ENCODE assay signal across 37 cellular contexts in the genomic region with DNA sequence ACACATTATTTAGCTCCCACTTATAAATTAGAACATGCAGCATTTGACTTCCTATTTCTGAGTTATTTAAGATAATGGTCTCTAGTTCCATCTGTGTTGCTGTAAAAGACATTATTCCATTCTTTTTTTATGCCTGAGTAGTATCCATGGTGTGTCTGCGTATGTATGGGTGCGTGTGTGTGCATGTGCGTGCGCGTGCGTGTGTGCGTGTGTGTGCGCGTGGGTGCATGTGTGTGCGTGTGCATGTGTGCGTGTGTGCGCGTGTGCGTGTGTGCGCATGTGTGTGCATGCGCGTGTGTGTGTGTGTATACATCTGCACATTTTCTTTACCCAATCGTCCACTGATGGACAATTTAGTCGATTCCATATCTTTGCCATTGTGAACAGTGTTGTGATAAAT.
DNase-seq lines count a peak whose midpoint lies in the region; ATAC-seq, FAIRE-seq and TF ChIP-seq lines count a peak whose summit lies in the region.
"Had no signal": no experiment of that assay in that cellular context is flagged by ENCODE, and none has a peak within 500 bp of the region (broad histone marks: within the 10 kb centered on the region; RNA-seq: fewer than 3 reads in every experiment).

No MANE protein-coding gene starts in this region.

- no peak overlapping the region for H3K18ac ChIP-seq in trophoblast cell (ENCODE audit: low read length)

- TF ChIP-seq CTCF in HEK293 (tag by site-specific recombination; IDR thresholded peaks at IDR 0.05) (no peak), GM12878 (IDR thresholded peaks at IDR 0.05 in 2 of 3, conservative IDR thresholded peaks at IDR 0.05 in 1 of 3; ENCODE audit: control insufficient read depth in 2 of 3, extremely low read depth in 1 of 3, insufficient read depth in 1 of 3, low read depth in 3 of 3, low read length in 3 of 3) (no peak), ascending aorta (IDR thresholded peaks at IDR 0.05) (no peak)

- H3K79me2 ChIP-seq in GM12878 (ENCODE audit: control insufficient read depth, insufficient read depth, low read length) (no peaks in the 10 kb centered on the region), trophoblast cell (ENCODE audit: control insufficient read depth, insufficient read depth, low read length, poor library complexity) (no peaks in the 10 kb centered on the region)

- RAD21 ChIA-PET in GM12878 (lab: Charles Lee; ENCODE audit: unreplicated experiment): no interaction called here

- TF ChIP-seq RAD21 in GM12878 (IDR thresholded peaks at IDR 0.05; ENCODE audit: insufficient read depth, low read depth, low read length): no peak

- H3K23ac ChIP-seq in trophoblast cell (ENCODE audit: low read length): no peak overlapping the region

- no peaks in the 10 kb centered on the region for H3K27me3 Mint-ChIP-seq in T-cell
- H3K27me3 Mint-ChIP-seq in activated naive CD8-positive, alpha-beta T cell treated with anti-CD3 and anti-CD28 coated beads, Interleukin-2, amount 50 U/mL, for 24 hours: no peaks in the 10 kb centered on the region
- H3K27me3 Mint-ChIP-seq: B cell; CD4-positive, alpha-beta memory T cell; CD4-positive, alpha-beta T cell; CD4-positive, CD25-positive, alpha-beta regulatory T cell had no signal

- no peak overlapping the region for H3K27ac ChIP-seq in HEK293 (ENCODE audit: extremely low read depth, low read depth, low read length)
- no peak overlapping the region for H3K27ac ChIP-seq in GM12878 (ENCODE audit: control insufficient read depth, insufficient read depth)
- no peak overlapping the region for H3K27ac ChIP-seq in trophoblast cell (ENCODE audit: low read depth, low read length)
- no peak overlapping the region for H3K27ac ChIP-seq in ascending aorta
- H3K27ac ChIP-seq: 22Rv1; A549; BLaER1; BLaER1 treated with 17β-estradiol and CSF1 and Interleukin-3, amounts not matched to agents 10 nM and 100 nM; C4-2B had no signal

- H4K8ac ChIP-seq in trophoblast cell (ENCODE audit: low read depth, low read length): no peak overlapping the region

- no peak for ATAC-seq in GM12878
- no peak for ATAC-seq in T-cell (replicated peaks in 1 of 4)
- ATAC-seq in activated naive CD8-positive, alpha-beta T cell treated with anti-CD3 and anti-CD28 coated beads, Interleukin-2, amount 50 U/mL, for 24 hours: no peak
- no peak for ATAC-seq in GM21529 (IDR thresholded peaks at IDR 0.05; ENCODE audit: unreplicated experiment)
- ATAC-seq: A549; CD8-positive, alpha-beta T cell had no signal

- intact Hi-C loops in GM12878 (cut with micrococcal nuclease; ENCODE audit: unreplicated experiment): no loop called here
- intact Hi-C loops in ascending aorta (cut with DNase I): no loop called here

- no peaks in the 10 kb centered on the region for H3K79me1 ChIP-seq in trophoblast cell (ENCODE audit: low read length)

- H3K4ac ChIP-seq in trophoblast cell (ENCODE audit: low read depth, low read length): no peak overlapping the region

- H3K36me3 ChIP-seq in HEK293 (ENCODE audit: control insufficient read depth in 2 of 2, insufficient read depth in 1 of 2, low read length in 2 of 2): no peaks in the 10 kb centered on the region
- no peaks in the 10 kb centered on the region for H3K36me3 ChIP-seq in GM12878 (ENCODE audit: control insufficient read depth in 2 of 2, insufficient read depth in 2 of 2, low read length in 1 of 2)
- no peaks in the 10 kb centered on the region for H3K36me3 ChIP-seq in trophoblast cell (ENCODE audit: control insufficient read depth in 1 of 2, insufficient read depth in 2 of 2, low read length in 2 of 2)
- H3K36me3 ChIP-seq in ascending aorta: no peaks in the 10 kb centered on the region
- H3K36me3 ChIP-seq: BE2C; BLaER1; BLaER1 treated with 17β-estradiol and CSF1 and Interleukin-3, amounts not matched to agents 10 nM and 100 nM had no signal

- H3K4me3 ChIP-seq in HEK293 (ENCODE audit: low read depth, low read length): no peak overlapping the region
- H3K4me3 ChIP-seq in GM12878: no peak overlapping the region
- H3K4me3 ChIP-seq in trophoblast cell (ENCODE audit: low read depth, low read length): no peak overlapping the region
- H3K4me3 ChIP-seq in ascending aorta: no peak overlapping the region
- H3K4me3 ChIP-seq: A549; BLaER1; BLaER1 treated with 17β-estradiol and CSF1 and Interleukin-3, amounts not matched to agents 10 nM and 100 nM had no signal

- H2AK5ac ChIP-seq in trophoblast cell (ENCODE audit: low read length): no peak overlapping the region

- no peak for TF ChIP-seq POLR2A in GM12878 (IDR thresholded peaks at IDR 0.05; ENCODE audit: low read depth, low read length)

- TF ChIP-seq EP300 in GM12878 (IDR thresholded peaks at IDR 0.05; ENCODE audit: borderline replicate concordance in 1 of 2, control insufficient read depth in 1 of 2, low read depth in 2 of 2, low read length in 2 of 2): no peak

- H2AFZ ChIP-seq in GM12878 (ENCODE audit: control insufficient read depth, low read depth, low read length) (no peak overlapping the region), trophoblast cell (ENCODE audit: insufficient read depth, low read length, poor library complexity) (no peak overlapping the region)

- H3K4me2 ChIP-seq in GM12878 (ENCODE audit: control insufficient read depth, insufficient read depth) (no peak overlapping the region), trophoblast cell (ENCODE audit: low read length) (no peak overlapping the region)
- H3K4me2 ChIP-seq: A549; BLaER1; BLaER1 treated with 17β-estradiol and CSF1 and Interleukin-3, amounts not matched to agents 10 nM and 100 nM had no signal

- no peaks in the 10 kb centered on the region for H3K4me1 Mint-ChIP-seq in T-cell
- H3K4me1 Mint-ChIP-seq in activated naive CD8-positive, alpha-beta T cell treated with anti-CD3 and anti-CD28 coated beads, Interleukin-2, amount 50 U/mL, for 24 hours: no peaks in the 10 kb centered on the region
- H3K4me1 Mint-ChIP-seq: B cell; CD14-positive monocyte; CD4-positive, alpha-beta memory T cell; CD4-positive, CD25-positive, alpha-beta regulatory T cell; CD8-positive, alpha-beta memory T cell had no signal

- POLR2A ChIA-PET in HEK293 (lab: Yijun Ruan, JAX): no interaction called here
- POLR2A ChIA-PET in GM12878 (lab: Charles Lee): no interaction called here
- POLR2A ChIA-PET in T-cell (lab: Charles Lee): no interaction called here

- no peaks in the 10 kb centered on the region for H3K27me3 ChIP-seq in GM12878 (replicated peaks in 1 of 2; ENCODE audit: control insufficient read depth in 2 of 2, insufficient read depth in 2 of 2, low read length in 1 of 2)
- no peaks in the 10 kb centered on the region for H3K27me3 ChIP-seq in trophoblast cell (ENCODE audit: insufficient read depth, low read length)
- H3K27me3 ChIP-seq in ascending aorta: no peaks in the 10 kb centered on the region
- H3K27me3 ChIP-seq: BE2C; BLaER1; BLaER1 treated with 17β-estradiol and CSF1 and Interleukin-3, amounts not matched to agents 10 nM and 100 nM had no signal

- H2BK120ac ChIP-seq in trophoblast cell (ENCODE audit: insufficient read depth, low read length, poor library complexity): no peak overlapping the region

- H3K9ac ChIP-seq in GM12878 (ENCODE audit: control insufficient read depth, insufficient read depth, low read length) (no peak overlapping the region), trophoblast cell (ENCODE audit: low read length) (peak overlapping the region; percentile 38)
- H3K9ac ChIP-seq: BLaER1; BLaER1 treated with 17β-estradiol and CSF1 and Interleukin-3, amounts not matched to agents 10 nM and 100 nM had no signal

- no TSS peak for BruUV-seq in GM12878 (replicated peaks; lab: Mats Ljungman, UMichigan)

- no peaks in the 10 kb centered on the region for H4K20me1 ChIP-seq in GM12878 (ENCODE audit: control insufficient read depth, insufficient read depth)
- H4K20me1 ChIP-seq: BLaER1; BLaER1 treated with 17β-estradiol and CSF1 and Interleukin-3, amounts not matched to agents 10 nM and 100 nM had no signal

- H4K91ac ChIP-seq in trophoblast cell (ENCODE audit: low read depth, low read length): no peak overlapping the region

- H3K36me3 Mint-ChIP-seq in T-cell: no peaks in the 10 kb centered on the region
- H3K36me3 Mint-ChIP-seq in activated naive CD8-positive, alpha-beta T cell treated with anti-CD3 and anti-CD28 coated beads, Interleukin-2, amount 50 U/mL, for 24 hours (ENCODE audit: low read depth): no peaks in the 10 kb centered on the region
- H3K36me3 Mint-ChIP-seq: CD14-positive monocyte; CD4-positive, alpha-beta memory T cell; CD4-positive, CD25-positive, alpha-beta regulatory T cell; CD8-positive, alpha-beta memory T cell; CD8-positive, alpha-beta T cell had no signal

- DNase-seq in GM12878 (ENCODE audit: low read depth, low spot score): no peak
- no peak for DNase-seq in trophoblast cell
- no peak for DNase-seq in urothelium cell line (ENCODE audit: low spot score)
- no peak for DNase-seq in ascending aorta (ENCODE audit: low spot score in 2 of 2)
- DNase-seq in T-cell: no peak
- no peak for DNase-seq in activated naive CD8-positive, alpha-beta T cell treated with anti-CD3 and anti-CD28 coated beads, Interleukin-2, amount 50 U/mL, for 24 hours
- DNase-seq: 8988T; ACHN; AML-193; BE2C; C1 segment of cervical spinal cord; Caco-2; Calu3; CD4-positive, alpha-beta memory T cell; CD4-positive, alpha-beta T cell; CD4-positive, CD25-positive, alpha-beta regulatory T cell; CD8-positive, alpha-beta memory T cell; CD8-positive, alpha-beta T cell; COR-L47; DMS 273 treated with DMSO at 0.1 percent for 48 hours; DMS153; DMS53; DMS79; DMS79 treated with DMSO at 0.1 percent for 48 hours; DND-41; EL had no signal

- H2BK5ac ChIP-seq in trophoblast cell (ENCODE audit: low read depth, low read length, poor library complexity): no peak overlapping the region

- no peak overlapping the region for H2BK12ac ChIP-seq in trophoblast cell (ENCODE audit: low read length)

- H3K4me1 ChIP-seq in HEK293 (ENCODE audit: control insufficient read depth, insufficient read depth, low read length) (no peaks in the 10 kb centered on the region), GM12878 (ENCODE audit: control insufficient read depth, insufficient read depth, low read length) (no peaks in the 10 kb centered on the region), trophoblast cell (ENCODE audit: control insufficient read depth in 1 of 2, insufficient read depth in 2 of 2, low read length in 2 of 2) (no peaks in the 10 kb centered on the region), ascending aorta (peaks cover 0 to 4% of the 10 kb centered on the region in 2 donors)
- H3K4me1 ChIP-seq: A549; BE2C; BLaER1; BLaER1 treated with 17β-estradiol and CSF1 and Interleukin-3, amounts not matched to agents 10 nM and 100 nM; Caco-2 had no signal

- in situ Hi-C loops in GM12878 (cut with MboI): no loop called here

- whole genome bisulfite sequencing in GM12878 (ENCODE audit: insufficient coverage, insufficient replicate concordance, low lambda C conversion rate, missing lambda C conversion rate): 68% methylated on average over 18 of the region's 19 CpGs
- no CpG with 5 or more reads among the region's 19 CpGs for WGBS in trophoblast cell (ENCODE audit: extremely low coverage, insufficient coverage, insufficient read length)

- peaks cover 3 to 22% (median 19%) of the 10 kb centered on the region in 3 donors for H3K9me3 Mint-ChIP-seq in T-cell
- peaks cover 10% of the 10 kb centered on the region for H3K9me3 Mint-ChIP-seq in activated naive CD8-positive, alpha-beta T cell treated with anti-CD3 and anti-CD28 coated beads, Interleukin-2, amount 50 U/mL, for 24 hours
- H3K9me3 Mint-ChIP-seq: CD8-positive, alpha-beta T cell had no signal

- no peak overlapping the region for H3K14ac ChIP-seq in trophoblast cell (ENCODE audit: low read length)

- no peak overlapping the region for H3K4me3 Mint-ChIP-seq in T-cell
- H3K4me3 Mint-ChIP-seq in activated naive CD8-positive, alpha-beta T cell treated with anti-CD3 and anti-CD28 coated beads, Interleukin-2, amount 50 U/mL, for 24 hours: no peak overlapping the region
- H3K4me3 Mint-ChIP-seq: B cell; CD14-positive monocyte; CD4-positive, alpha-beta memory T cell; CD4-positive, alpha-beta T cell; CD4-positive, CD25-positive, alpha-beta regulatory T cell; CD8-positive, alpha-beta memory T cell; CD8-positive, alpha-beta T cell had no signal

- CTCF ChIA-PET in HEK293 (lab: Yijun Ruan, JAX): no interaction called here
- CTCF ChIA-PET in GM12878 (lab: Yijun Ruan, JAX): no interaction called here
- CTCF ChIA-PET in T-cell (lab: Charles Lee): no interaction called here

- SMC1A ChIA-PET in GM12878 (lab: Charles Lee; ENCODE audit: uncharacterized antibody, unreplicated experiment): no interaction called here

- H3K27ac Mint-ChIP-seq in T-cell: no peak overlapping the region
- no peak overlapping the region for H3K27ac Mint-ChIP-seq in activated naive CD8-positive, alpha-beta T cell treated with anti-CD3 and anti-CD28 coated beads, Interleukin-2, amount 50 U/mL, for 24 hours
- H3K27ac Mint-ChIP-seq: B cell; CD4-positive, alpha-beta memory T cell; CD4-positive, alpha-beta T cell; CD8-positive, alpha-beta memory T cell; CD8-positive, alpha-beta T cell had no signal

- FAIRE-seq in GM12878 (lab: Jason Lieb, UNC): no peak
- peak; percentile 87 for FAIRE-seq in urothelium cell line (lab: Jason Lieb, UNC)
- FAIRE-seq: A204.1, A549, D721Med had no signal

- H4K12ac ChIP-seq in trophoblast cell (ENCODE audit: low read depth, low read length): no peak overlapping the region

- H3K9me3 ChIP-seq in HEK293 (ENCODE audit: control insufficient read depth, insufficient read depth, low read depth, low read length) (no peaks in the 10 kb centered on the region), GM12878 (replicated peaks; ENCODE audit: control insufficient read depth, insufficient read depth, low read length) (no peaks in the 10 kb centered on the region), trophoblast cell (ENCODE audit: insufficient read depth, low read depth, low read length) (no peaks in the 10 kb centered on the region), ascending aorta (no peaks in the 10 kb centered on the region)
- H3K9me3 ChIP-seq: A549; BLaER1; BLaER1 treated with 17β-estradiol and CSF1 and Interleukin-3, amounts not matched to agents 10 nM and 100 nM; Caco-2 had no signal
